ENCODE assay signal across 2 cellular contexts in genomic region chr11:67369801-67370284, GRCh38.
A peak's percentile ranks its signal among the peaks of the same experiment; 100 is the strongest.
TF ChIP-seq lines count a peak whose summit lies in the region.

No MANE protein-coding gene starts in this region.

TF ChIP-seq in HEK293, 187 proteins besides CTCF, POLR2A, EP300 and RAD21:
- no peak for TF ChIP-seq ZNF266 (tag by site-specific recombination; IDR thresholded peaks at IDR 0.05; ENCODE audit: low read depth)
- no peak for TF ChIP-seq ZNF514 (tag by site-specific recombination; IDR thresholded peaks at IDR 0.05)
- 0 out of 2 replicates have a peak, but pooled peaks have one; percentile 44 for TF ChIP-seq ZNF423 (tag by site-specific recombination; IDR thresholded peaks at IDR 0.05)
- peak; percentile 90 for TF ChIP-seq ZIC2 (tag by site-specific recombination; IDR thresholded peaks at IDR 0.05)
- no peak for TF ChIP-seq ZNF23 (tag by site-specific recombination; IDR thresholded peaks at IDR 0.05; ENCODE audit: borderline replicate concordance)
- no peak for TF ChIP-seq SP2 (tag by site-specific recombination; IDR thresholded peaks at IDR 0.05)
- TF ChIP-seq GLIS2 (tag by site-specific recombination; IDR thresholded peaks at IDR 0.05) = 0 out of 2 replicates have a peak, but pooled peaks have one; percentile 37
- TF ChIP-seq HOXD13 (CRISPR knock-in tag; IDR thresholded peaks at IDR 0.05; ENCODE audit: borderline replicate concordance) = no peak
- TF ChIP-seq HIC1 (tag by site-specific recombination; IDR thresholded peaks at IDR 0.05) = 0 out of 2 replicates have a peak, but pooled peaks have one; percentile 18
- TF ChIP-seq, protein P1, sequence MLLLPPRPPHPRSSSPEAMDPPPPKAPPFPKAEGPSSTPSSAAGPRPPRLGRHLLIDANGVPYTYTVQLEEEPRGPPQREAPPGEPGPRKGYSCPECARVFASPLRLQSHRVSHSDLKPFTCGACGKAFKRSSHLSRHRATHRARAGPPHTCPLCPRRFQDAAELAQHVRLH (tag by site-specific recombination; IDR thresholded peaks at IDR 0.05) = no peak
- TF ChIP-seq ZNF600 (tag by site-specific recombination; IDR thresholded peaks at IDR 0.05) = peak; percentile 24; the same call in 1 of the 2 replicates
- TF ChIP-seq ZNF121 (tag by site-specific recombination; IDR thresholded peaks at IDR 0.05) = no peak
TF ChIP-seq in HEK293: peak in this region for 5.

TF ChIP-seq in H1, 55 proteins besides CTCF, POLR2A, EP300 and RAD21:
- TF ChIP-seq CBX5 (IDR thresholded peaks at IDR 0.05; ENCODE audit: low read depth, low read length) (no peak), MAX (IDR thresholded peaks at IDR 0.05) (no peak), BACH1 (IDR thresholded peaks at IDR 0.05; ENCODE audit: low read length) (no peak), RNF2 (IDR thresholded peaks at IDR 0.05; ENCODE audit: borderline replicate concordance, low read depth, low read length, missing control alignments, poor library complexity, severe bottlenecking) (no peak), SP1 (IDR thresholded peaks at IDR 0.05; ENCODE audit: low read depth, low read length) (no peak), ZNF274 (IDR thresholded peaks at IDR 0.05; ENCODE audit: borderline replicate concordance, extremely low read depth, low read length) (no peak)
